In genomic region chr17:28551421-28552186, GRCh38 we compare ENCODE assay signal across 8 cellular contexts. TPM values are rescaled to one million over a fixed set of nuclear protein-coding genes. Genes with fewer than 3 reads are reported as not detected.
A peak's percentile ranks its signal among the peaks of the same experiment; 100 is the strongest.
DNase-seq lines count a peak whose midpoint lies in the region; ATAC-seq and TF ChIP-seq lines count a peak whose summit lies in the region.

No MANE protein-coding gene starts in this region.

- no peaks in the 10 kb centered on the region for H4K20me1 ChIP-seq in H9 (ENCODE audit: control insufficient read depth, insufficient read depth, insufficient read length)

- H3K27me3 ChIP-seq in H9 (ENCODE audit: insufficient read depth, low read length), result no peaks in the 10 kb centered on the region
- H3K27me3 ChIP-seq in right cardiac atrium (ENCODE audit: control insufficient read depth, insufficient read depth), result no peaks in the 10 kb centered on the region
- H3K27me3 ChIP-seq in skeletal muscle tissue (ENCODE audit: control insufficient read depth in 3 of 3, insufficient read depth in 3 of 3, low read length in 3 of 3), result no peaks in the 10 kb centered on the region

- H3K23me2 ChIP-seq in H9 (ENCODE audit: insufficient read length, low read depth, low read length, poor library complexity, severe bottlenecking), result peaks cover 5% of the 10 kb centered on the region

- H3K18ac ChIP-seq in H9 (ENCODE audit: insufficient read length, low read depth, low read length), result no peak overlapping the region

- no peak overlapping the region for H3K4ac ChIP-seq in H9 (ENCODE audit: low read depth, low read length)

- H3K4me1 ChIP-seq in H9 (ENCODE audit: insufficient read depth, low read length) (no peaks in the 10 kb centered on the region), right cardiac atrium (ENCODE audit: control insufficient read depth, insufficient read depth, low read length) (peaks cover 7% of the 10 kb centered on the region), skeletal muscle tissue (ENCODE audit: control insufficient read depth in 3 of 3, insufficient read depth in 3 of 3, low read length in 3 of 3) (peaks cover 7 to 17% (median 15%) of the 10 kb centered on the region in 3 donors)

- no peak for ATAC-seq in activated CD8-positive, alpha-beta T cell treated with anti-CD3 and anti-CD28 coated beads for 36 hours
- peak; percentile 7 for ATAC-seq in right cardiac atrium

- H3K27ac Mint-ChIP-seq in H9, result peak overlapping the region in 2 of 3 experiments; percentile 73 to 82; a peak in 1 of 7 replicates
- H3K27ac Mint-ChIP-seq in activated CD8-positive, alpha-beta T cell treated with anti-CD3 and anti-CD28 coated beads for 36 hours, result peak overlapping the region; percentile 70

- H2BK20ac ChIP-seq in H9 (ENCODE audit: low read depth, low read length, poor library complexity, severe bottlenecking), result no peak overlapping the region

- H4K5ac ChIP-seq in H9 (ENCODE audit: insufficient read length, low read depth, low read length), result no peak overlapping the region

- H3K4me3 Mint-ChIP-seq in H9, result peak overlapping the region; percentile 86 to 94
- H3K4me3 Mint-ChIP-seq in activated CD8-positive, alpha-beta T cell treated with anti-CD3 and anti-CD28 coated beads for 36 hours, result peak overlapping the region; percentile 81

- H3K27ac ChIP-seq in H9 (ENCODE audit: insufficient read length, low read depth, low read length) (no peak overlapping the region), right cardiac atrium (ENCODE audit: low read length) (no peak overlapping the region), skeletal muscle tissue (ENCODE audit: low read depth, low read length) (no peak overlapping the region)

- H2BK15ac ChIP-seq in H9 (ENCODE audit: low read depth, low read length), result no peak overlapping the region

- H3K36me3 ChIP-seq in skeletal muscle tissue (ENCODE audit: control insufficient read depth in 3 of 3, insufficient read depth in 3 of 3, low read length in 3 of 3), result peaks cover 29 to 31% (median 30%) of the 10 kb centered on the region in 3 donors

- H3K9me3 ChIP-seq in H9 (ENCODE audit: control insufficient read depth, low read depth, low read length) (no peaks in the 10 kb centered on the region), right cardiac atrium (ENCODE audit: control insufficient read depth, low read length) (no peaks in the 10 kb centered on the region), skeletal muscle tissue (ENCODE audit: control insufficient read depth in 3 of 3, low read length in 3 of 3) (no peaks in the 10 kb centered on the region)

- H3K56ac ChIP-seq in H9 (ENCODE audit: insufficient read length, low read depth, low read length), result no peak overlapping the region

- POLR2A ChIA-PET in activated CD8-positive, alpha-beta T cell treated with anti-CD3 and anti-CD28 coated beads for 36 hours (lab: Charles Lee), result interaction anchor here (0.8 to 1.7 kb wide), 5 partner anchors 14 to 171 kb away, joined by 3 to 8 read pairs (median 4); partner anchors contain the start of gene PIGS

- no peak overlapping the region for H3K23ac ChIP-seq in H9 (ENCODE audit: insufficient read length, low read depth, low read length)

- no peak overlapping the region for H2BK120ac ChIP-seq in H9 (ENCODE audit: low read depth, low read length, poor library complexity, severe bottlenecking)

- WGBS in H9 (ENCODE audit: extremely low coverage, insufficient read length, low lambda C conversion rate), result no CpG with 5 or more reads among the region's 11 CpGs
- 14% methylated on average over 11 of the region's 11 CpGs for WGBS in right cardiac atrium

- H3K79me1 ChIP-seq in H9 (ENCODE audit: insufficient read depth, low read depth, low read length, poor library complexity, severe bottlenecking), result no peaks in the 10 kb centered on the region

- H4K91ac ChIP-seq in H9 (ENCODE audit: insufficient read length, low read depth, low read length), result no peak overlapping the region

- peak overlapping the region; percentile 66 for H3K4me3 ChIP-seq in right cardiac atrium (ENCODE audit: low read length)
- H3K4me3 ChIP-seq in skeletal muscle tissue (ENCODE audit: low read length in 3 of 3), result peak overlapping the region; percentile 43 to 74 (median 68)

- H4K8ac ChIP-seq in H9 (replicated peaks; ENCODE audit: insufficient read length, low read depth, low read length), result no peak overlapping the region

- H3K9ac ChIP-seq in H9 (ENCODE audit: extremely low read depth, insufficient read length, low read length) (peak overlapping the region; percentile 62), skeletal muscle tissue (ENCODE audit: low read depth in 1 of 3, low read length in 3 of 3) (peak overlapping the region in 2 of 3 donors; percentile 53 to 66)

- intact Hi-C loops in activated CD8-positive, alpha-beta T cell treated with anti-CD3 and anti-CD28 coated beads for 36 hours (cut with micrococcal nuclease), result no loop called here
- intact Hi-C loops in right cardiac atrium (cut with DNase I), result loop anchor here in 1 of 4 donors (5.0 kb wide), 1 partner anchor 61 kb away; the partner anchor contains the start of gene RSKR

- H3K36me3 Mint-ChIP-seq in H9 (ENCODE audit: insufficient read depth in 1 of 3, low read depth in 3 of 3), result peaks cover 15 to 31% (median 30%) of the 10 kb centered on the region in 3 experiments; a peak in 6 of 7 replicates
- H3K36me3 Mint-ChIP-seq in activated CD8-positive, alpha-beta T cell treated with anti-CD3 and anti-CD28 coated beads for 36 hours (ENCODE audit: low read depth), result peaks cover 28% of the 10 kb centered on the region

- no peak overlapping the region for H3T11ph ChIP-seq in H9 (ENCODE audit: low read length)

- no peak overlapping the region for H2BK12ac ChIP-seq in H9 (ENCODE audit: insufficient read length, low read depth, low read length)

- no peak overlapping the region; the same call in 1 of the 2 replicates for H3K14ac ChIP-seq in H9 (ENCODE audit: insufficient read depth, low read length)

- H2AK5ac ChIP-seq in H9 (ENCODE audit: insufficient read length, low read length), result no peak overlapping the region

- peaks cover 21 to 44% of the 10 kb centered on the region in 2 experiments for H3K4me1 Mint-ChIP-seq in H9
- H3K4me1 Mint-ChIP-seq in activated CD8-positive, alpha-beta T cell treated with anti-CD3 and anti-CD28 coated beads for 36 hours (ENCODE audit: low read depth), result peaks cover 48% of the 10 kb centered on the region

- in situ Hi-C loops in ACHN (cut with HindIII; ENCODE audit: low pct_ligation_motif_present, low pct_unique_long_range_greater_than_20kb, low sequenced_read_pairs), result no loop called here

- CTCF ChIA-PET in activated CD8-positive, alpha-beta T cell treated with anti-CD3 and anti-CD28 coated beads for 36 hours (lab: Charles Lee), result interaction anchor here (0.9 to 3.2 kb wide), 3 partner anchors 11 to 62 kb away, joined by 3 to 15 read pairs (median 4); partner anchors contain the start of genes PIGS and RSKR

- DNase-seq in ACHN (peak; percentile 27), H9 (no peak), right cardiac atrium (no peak), CD1c-positive myeloid dendritic cell (ENCODE audit: extremely low spot score) (no peak), COR-L47 (lab: John Stamatoyannopoulos, UW) (no peak), mesenteric fat pad (ENCODE audit: low spot score) (no peak)
- no peak for DNase-seq in activated CD8-positive, alpha-beta T cell treated with anti-CD3 and anti-CD28 coated beads for 36 hours

- H2BK5ac ChIP-seq in H9 (ENCODE audit: insufficient read length, low read length), result no peak overlapping the region

- H2AFZ ChIP-seq in H9 (ENCODE audit: low read length), result no peak overlapping the region

- H3K4me2 ChIP-seq in H9 (ENCODE audit: insufficient read depth, insufficient read length, low read length), result peak overlapping the region; percentile 72

- no peak for TF ChIP-seq CTCF in H9 (conservative IDR thresholded peaks at IDR 0.05)
- no peak for TF ChIP-seq CTCF in activated CD8-positive, alpha-beta T cell treated with anti-CD3 and anti-CD28 coated beads for 36 hours (IDR thresholded peaks at IDR 0.05)

- no peaks in the 10 kb centered on the region; the same call in 1 of the 2 replicates for H3K79me2 ChIP-seq in H9 (ENCODE audit: insufficient read depth, low read length)

- H3K9me3 Mint-ChIP-seq in H9, result no peaks in the 10 kb centered on the region
- no peaks in the 10 kb centered on the region for H3K9me3 Mint-ChIP-seq in activated CD8-positive, alpha-beta T cell treated with anti-CD3 and anti-CD28 coated beads for 36 hours

- H3K27me3 Mint-ChIP-seq in H9 (ENCODE audit: low read depth), result peaks cover 4% of the 10 kb centered on the region
- no peaks in the 10 kb centered on the region for H3K27me3 Mint-ChIP-seq in activated CD8-positive, alpha-beta T cell treated with anti-CD3 and anti-CD28 coated beads for 36 hours

RNA-seq across cellular contexts. Expression of gene UNC119, which starts 0.8 kb away (rescaled TPM):
- 36.9 and 38.3 TPM in 2 replicates for total RNA-seq in H9 (2021)
- 10 to 100 TPM; 43.6 to 44.8 TPM for total RNA-seq in activated CD8-positive, alpha-beta T cell treated with anti-CD3 and anti-CD28 coated beads for 36 hours
- total RNA-seq in right cardiac atrium, result 10 to 100 TPM; 14.0 to 28.8 (median 21.0) TPM
- polyA plus RNA-seq in right cardiac atrium, result 22.8 TPM
- 5.7 TPM for total RNA-seq in skeletal muscle tissue
- total RNA-seq in mesenteric fat pad, result 23.0 TPM

RNA-seq across cellular contexts. Expression of gene PIGS, which starts 19.7 kb away (rescaled TPM):
- total RNA-seq in H9 (2021) (40.3 and 45.8 TPM in 2 replicates), right cardiac atrium (10 to 100 TPM; 36.4 to 41.8 (median 40.7) TPM), skeletal muscle tissue (19.3 TPM), mesenteric fat pad (50.7 TPM)
- total RNA-seq in activated CD8-positive, alpha-beta T cell treated with anti-CD3 and anti-CD28 coated beads for 36 hours, result 10 to 100 TPM; 33.8 to 36.9 TPM
- 16.6 TPM for polyA plus RNA-seq in right cardiac atrium

RNA-seq across cellular contexts. Expression of gene ALDOC, which starts 25.1 kb away (rescaled TPM):
- total RNA-seq in H9 (2021) (53.2 and 58.0 TPM in 2 replicates), right cardiac atrium (100 to 1,000 TPM; 191 to 390 (median 276) TPM), skeletal muscle tissue (4.7 TPM), mesenteric fat pad (24.8 TPM)
- 100 to 1,000 TPM; 142 to 146 TPM for total RNA-seq in activated CD8-positive, alpha-beta T cell treated with anti-CD3 and anti-CD28 coated beads for 36 hours
- 283 TPM for polyA plus RNA-seq in right cardiac atrium

RNA-seq across cellular contexts. Expression of gene FOXN1, which starts 45.5 kb away (rescaled TPM):
- total RNA-seq in H9 (2021) (not detected in 2 replicates), right cardiac atrium (not detected), skeletal muscle tissue (not detected), mesenteric fat pad (not detected)
- total RNA-seq in activated CD8-positive, alpha-beta T cell treated with anti-CD3 and anti-CD28 coated beads for 36 hours, result not detected
- polyA plus RNA-seq in right cardiac atrium, result not detected

RNA-seq across cellular contexts. Expression of gene SPAG5, which starts 47.2 kb away (rescaled TPM):
- 114 and 122 TPM in 2 replicates for total RNA-seq in H9 (2021)
- total RNA-seq in activated CD8-positive, alpha-beta T cell treated with anti-CD3 and anti-CD28 coated beads for 36 hours, result 100 to 1,000 TPM; 140 to 141 TPM
- total RNA-seq in right cardiac atrium, result 1 to 10 TPM in 3 of 4 donors, under 1 TPM in 1; 0.81 to 2.7 (median 2.1) TPM
- polyA plus RNA-seq in right cardiac atrium, result 1.2 TPM
- total RNA-seq in skeletal muscle tissue, result 5.7 TPM
- total RNA-seq in mesenteric fat pad, result 3.1 TPM
